ENCODE assay signal across 8 cellular contexts in genomic region chr2:20051518-20052228, GRCh38. TPM values are rescaled to one million over a fixed set of nuclear protein-coding genes. Genes with fewer than 3 reads are reported as not detected.
DNase-seq lines count a peak whose midpoint lies in the region; ATAC-seq lines count a peak whose summit lies in the region.

TSS of gene LAPTM4A (minus strand) at chr2:20051628. CDS start at chr2:20051520, 108 bp downstream.

- H3K4me3 ChIP-seq in effector memory CD4-positive, alpha-beta T cell (ENCODE audit: insufficient read depth, low read depth, low read length, poor library complexity, severe bottlenecking), result peak within 1 kb of the TSS; percentile 57

- H3K4me1 ChIP-seq in effector memory CD4-positive, alpha-beta T cell (ENCODE audit: control insufficient read depth, insufficient read depth, low read length, poor library complexity, severe bottlenecking), result peaks cover 11% of the 10 kb centered on the region

- H3K27ac ChIP-seq in effector memory CD4-positive, alpha-beta T cell (ENCODE audit: insufficient read depth, low read length, poor library complexity, severe bottlenecking), result peak within 1 kb of the TSS; percentile 95

- no peaks in the 10 kb centered on the region for H3K36me3 ChIP-seq in effector memory CD4-positive, alpha-beta T cell (ENCODE audit: control insufficient read depth, insufficient read depth, low read length)

- no peaks in the 10 kb centered on the region for H3K27me3 ChIP-seq in effector memory CD4-positive, alpha-beta T cell (replicated peaks; ENCODE audit: control insufficient read depth, insufficient read depth, low read length, poor library complexity, severe bottlenecking)

- peak; percentile 95 for ATAC-seq in GM21360 (IDR thresholded peaks at IDR 0.05; ENCODE audit: unreplicated experiment)

- H3K9me3 ChIP-seq in effector memory CD4-positive, alpha-beta T cell (ENCODE audit: control insufficient read depth, low read length), result no peaks in the 10 kb centered on the region

- DNase-seq in COR-L47 (lab: John Stamatoyannopoulos, UW) (peak; percentile 98), HT-29 (ENCODE audit: low spot score) (peak; percentile 99), lung microvascular endothelial cell (ENCODE audit: low read depth in 2 of 2) (peak; percentile 100)
- DNase-seq in NK-92 treated with Interleukin-12 subunit alpha and Interleukin-12 subunit beta, amount 100 ng/mL, for 24 hours (lab: John Stamatoyannopoulos, UW), result peak; percentile 95
- DNase-seq in activated CD8-positive, alpha-beta memory T cell treated with anti-CD3 and anti-CD28 coated beads for 24 hours, result peak; percentile 98
- DNase-seq in effector memory CD4-positive, alpha-beta T cell, result peak; percentile 95 to 97 (median 96)
- peak; percentile 94 to 97 (median 95) for DNase-seq in stimulated activated CD4-positive, alpha-beta T cell treated with anti-CD3 and anti-CD28 coated beads, TNF-alpha, amount 100 ng/mL, for 48 hours (ENCODE audit: low read depth in 3 of 3)

RNA-seq across cellular contexts. Expression of gene LAPTM4A, which starts in this region (rescaled TPM):
- 22.7 and 26.8 TPM in 2 replicates for total RNA-seq in HT-29 (2014; rRNA removed; shearing (Covaris generic))
- 104 and 126 TPM in 2 replicates for total RNA-seq in lung microvascular endothelial cell

Comparison
In these comparisons a context has a peak if more than half of its experiments do, and no peak if none do; other contexts are left out.
1. Peak in every context shown above with its lines: DNase-seq, ATAC-seq, H3K4me3 ChIP-seq and H3K27ac ChIP-seq.